ENCODE assay signal across 14 cellular contexts in genomic region chr9:134408389-134408788, GRCh38.
DNase-seq lines count a peak whose midpoint lies in the region; ATAC-seq and TF ChIP-seq lines count a peak whose summit lies in the region.
"Had no signal": no experiment of that assay in that cellular context is flagged by ENCODE, and none has a peak within 500 bp of the region (broad histone marks: within the 10 kb centered on the region; RNA-seq: fewer than 3 reads in every experiment).

No MANE protein-coding gene starts in this region.

- peak overlapping the region; percentile 72; the same call in 1 of the 2 replicates for H3K9ac ChIP-seq in HCT116 (ENCODE audit: low read length)

- no peaks in the 10 kb centered on the region for H3K27me3 Mint-ChIP-seq in chondrocyte (ENCODE audit: low read depth)
- H3K27me3 Mint-ChIP-seq in neural crest cell (ENCODE audit: low read depth), result no peaks in the 10 kb centered on the region

- ATAC-seq in HCT116 (no peak), GM18498 (IDR thresholded peaks at IDR 0.05; ENCODE audit: unreplicated experiment) (no peak)

- no peaks in the 10 kb centered on the region for H3K9me3 Mint-ChIP-seq in chondrocyte (ENCODE audit: low read depth)
- H3K9me3 Mint-ChIP-seq in neural crest cell, result no peaks in the 10 kb centered on the region

- H3K4me1 Mint-ChIP-seq in chondrocyte (ENCODE audit: low read depth) (peaks cover 76% of the 10 kb centered on the region), neural crest cell (peaks cover 25% of the 10 kb centered on the region)

- H3K36me3 Mint-ChIP-seq in chondrocyte (ENCODE audit: low read depth), result no peaks in the 10 kb centered on the region
- no peaks in the 10 kb centered on the region for H3K36me3 Mint-ChIP-seq in neural crest cell (ENCODE audit: low read depth)

- H3K9me3 ChIP-seq in A673 (ENCODE audit: low read depth, low read length, poor library complexity, severe bottlenecking), result no peaks in the 10 kb centered on the region
- no peaks in the 10 kb centered on the region for H3K9me3 ChIP-seq in HCT116 (ENCODE audit: control insufficient read depth in 1 of 2, insufficient read depth in 1 of 2, low read depth in 1 of 2, low read length in 2 of 2)
- no peaks in the 10 kb centered on the region for H3K9me3 ChIP-seq in WERI-Rb-1 (ENCODE audit: severe bottlenecking)

- no peaks in the 10 kb centered on the region for H3K27me3 ChIP-seq in A673 (replicated peaks; ENCODE audit: insufficient read depth, low read depth, low read length, poor library complexity)
- no peaks in the 10 kb centered on the region for H3K27me3 ChIP-seq in HCT116 (ENCODE audit: insufficient read depth, low read length)
- no peaks in the 10 kb centered on the region for H3K27me3 ChIP-seq in WERI-Rb-1 (ENCODE audit: insufficient read depth, low read depth, severe bottlenecking)
- H3K27me3 ChIP-seq: cardiac muscle cell had no signal

- POLR2A ChIA-PET in A673 (lab: Charles Lee; ENCODE audit: low non-redundant PET) (no interaction called here), HCT116 (lab: Charles Lee) (no interaction called here)

- CTCF ChIA-PET in A673 (lab: Charles Lee) (no interaction called here), HCT116 (lab: Charles Lee) (no interaction called here)

- DNase-seq in A673 (ENCODE audit: low spot score) (no peak), HCT116 (ENCODE audit: low read depth, low spot score) (no peak), chondrocyte (ENCODE audit: low spot score) (no peak), neural crest cell (ENCODE audit: low read depth, low spot score) (no peak), NCI-H82 (lab: John Stamatoyannopoulos, UW) (no peak), WERI-Rb-1 (no peak)
- no peak for DNase-seq in activated CD4-positive, alpha-beta T cell treated with anti-CD3 and anti-CD28 coated beads, Interleukin-2, amount 50 U/mL, for 48 hours
- DNase-seq: activated CD4-positive, alpha-beta T cell treated with anti-CD3 and anti-CD28 coated beads for 4 hours; activated effector memory CD4-positive, alpha-beta T cell treated with Interleukin-2 at 50 U/mL for 16 hours; GF-D8; NCI-H2171; stimulated activated CD4-positive, alpha-beta T cell treated with anti-CD3 and anti-CD28 coated beads, Interleukin-1b, Interleukin-23, amount 100 ng/mL, for 48 hours had no signal

- no peaks in the 10 kb centered on the region for H4K20me1 ChIP-seq in HCT116 (ENCODE audit: insufficient read depth)

- no peak overlapping the region for H2AFZ ChIP-seq in HCT116 (ENCODE audit: low read depth, low read length, poor library complexity, severe bottlenecking)

- BruUV-seq in A673 (replicated peaks; lab: Mats Ljungman, UMichigan) (no TSS peak), HCT116 (replicated peaks; lab: Mats Ljungman, UMichigan) (no TSS peak)

- no peak overlapping the region for H3K4me3 ChIP-seq in A673 (ENCODE audit: low read depth, low read length, poor library complexity, severe bottlenecking)
- H3K4me3 ChIP-seq in HCT116 (replicated peaks in 1 of 2; ENCODE audit: low read depth in 1 of 2, low read length in 2 of 2), result no peak overlapping the region
- H3K4me3 ChIP-seq in WERI-Rb-1 (ENCODE audit: low read depth, low read length), result no peak overlapping the region
- H3K4me3 ChIP-seq: cardiac muscle cell had no signal

- peak overlapping the region; percentile 90 for H3K27ac ChIP-seq in A673 (ENCODE audit: low read depth, low read length, poor library complexity, severe bottlenecking)
- no peak overlapping the region for H3K27ac ChIP-seq in HCT116 (ENCODE audit: low read depth, low read length)
- no peak overlapping the region for H3K27ac ChIP-seq in WERI-Rb-1
- H3K27ac ChIP-seq: cardiac muscle cell had no signal

- H3K4me3 Mint-ChIP-seq in chondrocyte (ENCODE audit: unreplicated experiment), result peak overlapping the region; percentile 36
- H3K4me3 Mint-ChIP-seq in neural crest cell, result no peak overlapping the region

- H3K36me3 ChIP-seq in A673 (ENCODE audit: insufficient read depth, low read length, poor library complexity, severe bottlenecking) (no peaks in the 10 kb centered on the region), HCT116 (ENCODE audit: control insufficient read depth in 1 of 2, insufficient read depth in 2 of 2, low read length in 2 of 2) (no peaks in the 10 kb centered on the region), WERI-Rb-1 (peaks cover 26% of the 10 kb centered on the region)
- H3K36me3 ChIP-seq: cardiac muscle cell had no signal

- no peak for TF ChIP-seq CTCF in A673 (conservative IDR thresholded peaks at IDR 0.05; ENCODE audit: low read depth, low read length)
- no peak for TF ChIP-seq CTCF in HCT116 (IDR thresholded peaks at IDR 0.05 in 2 of 3, conservative IDR thresholded peaks at IDR 0.05 in 1 of 3; ENCODE audit: borderline replicate concordance in 1 of 3, insufficient read depth in 1 of 3, low read depth in 2 of 3, low read length in 2 of 3)
- peak; percentile 43 for TF ChIP-seq CTCF in chondrocyte (IDR thresholded peaks at IDR 0.05)
- TF ChIP-seq CTCF in neural crest cell (conservative IDR thresholded peaks at IDR 0.05), result no peak
- TF ChIP-seq CTCF in WERI-Rb-1 (IDR thresholded peaks at IDR 0.05; ENCODE audit: low read depth, low read length), result no peak

- RAD21 ChIA-PET in HCT116 (lab: Charles Lee; ENCODE audit: low non-redundant PET in 1 of 2, low total read pairs in 2 of 2, uncharacterized antibody in 2 of 2, unreplicated experiment in 2 of 2), result no interaction called here

- H3K9me2 ChIP-seq in HCT116 (ENCODE audit: insufficient read depth), result no peaks in the 10 kb centered on the region

- TF ChIP-seq POLR2A in HCT116 (IDR thresholded peaks at IDR 0.05; ENCODE audit: borderline replicate concordance, extremely low read depth, insufficient read depth, insufficient read length), result no peak

- intact Hi-C loops in A673 (cut with micrococcal nuclease; ENCODE audit: unreplicated experiment), result loop anchor here (5.0 kb wide), 1 partner anchor 41 kb away; no protein-coding TSS in a partner anchor
- intact Hi-C loops in HCT116 (cut with micrococcal nuclease), result no loop called here

- H3K4me2 ChIP-seq in HCT116 (ENCODE audit: low read length), result no peak overlapping the region

- TF ChIP-seq RAD21 in HCT116 (IDR thresholded peaks at IDR 0.05; ENCODE audit: low read depth), result no peak

- H3K27ac Mint-ChIP-seq in chondrocyte (ENCODE audit: unreplicated experiment) (peak overlapping the region; percentile 92), neural crest cell (ENCODE audit: unreplicated experiment) (peak overlapping the region; percentile 57)

- H3K79me2 ChIP-seq in HCT116 (ENCODE audit: insufficient read depth, low read length), result peaks cover 9% of the 10 kb centered on the region; the same call in 1 of the 2 replicates

- peaks cover 74% of the 10 kb centered on the region for H3K4me1 ChIP-seq in A673 (ENCODE audit: insufficient read depth, low read length, poor library complexity, severe bottlenecking)
- peaks cover 32 to 66% of the 10 kb centered on the region in 2 experiments for H3K4me1 ChIP-seq in HCT116 (ENCODE audit: control insufficient read depth in 1 of 2, insufficient read depth in 2 of 2, low read length in 2 of 2)

TF ChIP-seq in HCT116, 20 proteins besides CTCF, POLR2A, EP300 and RAD21:
- TF ChIP-seq ATF3 (IDR thresholded peaks at IDR 0.05), result no peak
